Comparison of ENCODE assay signal across 20 cellular contexts in genomic region chr2:10217499-10217861, GRCh38.
DNase-seq lines count a peak whose midpoint lies in the region; ATAC-seq and TF ChIP-seq lines count a peak whose summit lies in the region.
"Had no signal": no experiment of that assay in that cellular context is flagged by ENCODE, and none has a peak within 500 bp of the region (broad histone marks: within the 10 kb centered on the region; RNA-seq: fewer than 3 reads in every experiment).

No MANE protein-coding gene starts in this region.

- H3K4me1 ChIP-seq in lower lobe of right lung: no peaks in the 10 kb centered on the region

- peak; percentile 24 for DNase-seq in left ventricle myocardium superior
- no peak for DNase-seq in Right ventricle myocardium superior
- peak; percentile 38 for DNase-seq in lower lobe of right lung
- DNase-seq in stimulated activated effector memory CD8-positive, alpha-beta T cell treated with anti-CD3 and anti-CD28 coated beads, Interleukin-12 subunit alpha, Interleukin-12 subunit beta, amount 100 ng/mL, for 72 hours (ENCODE audit: low spot score in 2 of 2): no peak
- no peak for DNase-seq in foreskin fibroblast
- no peak for DNase-seq in GM03348 (ENCODE audit: low spot score)
- no peak for DNase-seq in stimulated activated CD4-positive, alpha-beta T cell treated with anti-CD3 and anti-CD28 coated beads, Interleukin-15, amount 100 ng/mL, for 24 hours
- DNase-seq: AML-193; C1 segment of cervical spinal cord; CD8-positive, alpha-beta T cell; Kasumi-1; NCI-H1694; NCI-H2081; NCI-H446; NCI-H526; OCI-M1 had no signal

- ATAC-seq in left ventricle myocardium superior: no peak
- ATAC-seq in Right ventricle myocardium superior (ENCODE audit: poor library complexity): no peak
- ATAC-seq in lower lobe of right lung: peak in 1 of 2 donors; percentile 25
- ATAC-seq in stimulated activated effector memory CD8-positive, alpha-beta T cell treated with anti-CD3 and anti-CD28 coated beads, Interleukin-12 subunit alpha, Interleukin-12 subunit beta, amount 100 ng/mL, for 72 hours: peak; percentile 17
- ATAC-seq: CD8-positive, alpha-beta T cell; HCT116; Right ventricle myocardium inferior had no signal

- H3K9me3 Mint-ChIP-seq in stimulated activated effector memory CD8-positive, alpha-beta T cell treated with anti-CD3 and anti-CD28 coated beads, Interleukin-12 subunit alpha, Interleukin-12 subunit beta, amount 100 ng/mL, for 72 hours: no peaks in the 10 kb centered on the region
- H3K9me3 Mint-ChIP-seq: CD8-positive, alpha-beta T cell; GM23338 had no signal

- H3K36me3 Mint-ChIP-seq in stimulated activated effector memory CD8-positive, alpha-beta T cell treated with anti-CD3 and anti-CD28 coated beads, Interleukin-12 subunit alpha, Interleukin-12 subunit beta, amount 100 ng/mL, for 72 hours: peaks cover 11% of the 10 kb centered on the region
- H3K36me3 Mint-ChIP-seq: CD8-positive, alpha-beta T cell had no signal

- no peak overlapping the region for H3K27ac Mint-ChIP-seq in stimulated activated effector memory CD8-positive, alpha-beta T cell treated with anti-CD3 and anti-CD28 coated beads, Interleukin-12 subunit alpha, Interleukin-12 subunit beta, amount 100 ng/mL, for 72 hours
- H3K27ac Mint-ChIP-seq: CD8-positive, alpha-beta T cell; GM23338 had no signal

- intact Hi-C loops in left ventricle myocardium superior (cut with micrococcal nuclease) (no loop called here), Right ventricle myocardium superior (cut with DNase I) (no loop called here), lower lobe of right lung (cut with DNase I) (no loop called here)

- no peaks in the 10 kb centered on the region for H3K9me3 ChIP-seq in lower lobe of right lung

- H3K4me3 ChIP-seq in lower lobe of right lung (no peak overlapping the region), foreskin fibroblast (ENCODE audit: low read depth in 1 of 2, low read length in 2 of 2) (no peak overlapping the region)
- H3K4me3 ChIP-seq: GM23338 had no signal

- no peaks in the 10 kb centered on the region for H3K27me3 ChIP-seq in lower lobe of right lung (ENCODE audit: low read depth)

- TF ChIP-seq CTCF in lower lobe of right lung (IDR thresholded peaks at IDR 0.05) (no peak), foreskin fibroblast (IDR thresholded peaks at IDR 0.05; ENCODE audit: low read depth, low read length) (no peak)

- H3K27ac ChIP-seq in angular gyrus (ENCODE audit: low read depth, low read length) (peak overlapping the region; percentile 54), lower lobe of right lung (no peak overlapping the region)

- H3K4me3 Mint-ChIP-seq in stimulated activated effector memory CD8-positive, alpha-beta T cell treated with anti-CD3 and anti-CD28 coated beads, Interleukin-12 subunit alpha, Interleukin-12 subunit beta, amount 100 ng/mL, for 72 hours: no peak overlapping the region
- H3K4me3 Mint-ChIP-seq: CD8-positive, alpha-beta T cell; GM23338 had no signal

- H3K4me1 Mint-ChIP-seq in stimulated activated effector memory CD8-positive, alpha-beta T cell treated with anti-CD3 and anti-CD28 coated beads, Interleukin-12 subunit alpha, Interleukin-12 subunit beta, amount 100 ng/mL, for 72 hours: peaks cover 5% of the 10 kb centered on the region

- no peaks in the 10 kb centered on the region for H3K36me3 ChIP-seq in lower lobe of right lung

Comparison
In these comparisons a context has a peak if more than half of its experiments do, and no peak if none do; other contexts are left out.
1. DNase-seq: peak in left ventricle myocardium superior (single experiment) and lower lobe of right lung (single experiment); none in Right ventricle myocardium superior (single experiment), stimulated activated effector memory CD8-positive, alpha-beta T cell treated with anti-CD3 and anti-CD28 coated beads, Interleukin-12 subunit alpha, Interleukin-12 subunit beta, amount 100 ng/mL, for 72 hours (0 of 2), foreskin fibroblast (0 of 2), GM03348 (single experiment) and stimulated activated CD4-positive, alpha-beta T cell treated with anti-CD3 and anti-CD28 coated beads, Interleukin-15, amount 100 ng/mL, for 24 hours (single experiment).